ENCODE assay signal across 8 cellular contexts in the genomic region with DNA sequence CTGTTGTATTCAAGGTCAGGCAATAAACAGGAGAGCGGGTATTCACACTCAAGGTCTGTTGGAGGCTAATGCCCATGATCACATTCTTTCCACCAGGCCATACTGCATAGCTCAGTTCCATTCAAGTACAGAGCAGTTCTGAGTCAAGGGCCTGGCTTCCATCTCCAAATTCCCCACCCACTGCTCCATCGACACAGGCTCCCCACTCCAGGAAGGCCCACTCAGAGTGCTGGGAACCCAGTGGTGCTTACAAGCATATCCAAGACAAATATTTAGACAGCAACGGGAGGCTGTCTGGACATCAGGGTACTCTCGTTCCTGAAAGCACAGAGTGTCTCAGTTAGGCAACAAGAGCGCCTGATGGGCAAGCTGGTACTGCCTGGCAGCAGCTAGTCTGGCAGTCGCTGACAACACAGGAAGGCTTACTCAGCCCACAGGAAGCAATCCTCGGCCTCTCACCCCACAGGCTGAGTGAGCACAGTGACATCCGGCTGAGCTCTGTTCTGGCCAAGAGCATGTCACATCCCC. TPM values are rescaled to one million over a fixed set of nuclear protein-coding genes. Genes with fewer than 3 reads are reported as not detected.
A peak's percentile ranks its signal among the peaks of the same experiment; 100 is the strongest.
DNase-seq lines count a peak whose midpoint lies in the region; ATAC-seq, FAIRE-seq and TF ChIP-seq lines count a peak whose summit lies in the region.

No MANE protein-coding gene starts in this region.

- peaks cover 1% of the 10 kb centered on the region for H3K9me3 Mint-ChIP-seq in glutamatergic neuron (ENCODE audit: unreplicated experiment)

- FAIRE-seq in HTR-8/SVneo (lab: Jason Lieb, UNC), result no peak

- TF ChIP-seq CTCF in VCaP (conservative IDR thresholded peaks at IDR 0.05) (no peak), kidney epithelial cell (IDR thresholded peaks at IDR 0.05; ENCODE audit: insufficient read depth, low read length, poor library complexity, severe bottlenecking) (peak; percentile 20), glutamatergic neuron (IDR thresholded peaks at IDR 0.05; ENCODE audit: partially characterized antibody, unreplicated experiment) (no peak)

- H3K4me3 Mint-ChIP-seq in glutamatergic neuron (ENCODE audit: unreplicated experiment), result no peak overlapping the region

- no peaks in the 10 kb centered on the region for H3K4me1 Mint-ChIP-seq in glutamatergic neuron (ENCODE audit: low read depth, unreplicated experiment)

- H3K27ac ChIP-seq in VCaP, result peak overlapping the region; percentile 67

- peaks cover 3% of the 10 kb centered on the region for H3K27me3 Mint-ChIP-seq in glutamatergic neuron (ENCODE audit: unreplicated experiment)

- H3K36me3 ChIP-seq in kidney epithelial cell (ENCODE audit: control insufficient read depth, insufficient read depth, low read length), result no peaks in the 10 kb centered on the region

- no peak overlapping the region for H3K4me3 ChIP-seq in kidney epithelial cell (ENCODE audit: low read depth, low read length)

- no peak for ATAC-seq in HG03025 (IDR thresholded peaks at IDR 0.05; ENCODE audit: low FRiP score, unreplicated experiment)

- in situ Hi-C loops in Caki2 (cut with HindIII; ENCODE audit: low pct_unique_long_range_greater_than_20kb, low sequenced_read_pairs), result no loop called here

- DNase-seq in Caki2 (ENCODE audit: low read depth) (peak; percentile 89), HTR-8/SVneo (ENCODE audit: insufficient read length, low spot score) (peak; percentile 79), brain pericyte (ENCODE audit: low read depth, low spot score) (peak; percentile 96), kidney epithelial cell (ENCODE audit: low read depth) (peak; percentile 79), glutamatergic neuron (no peak)
- peak; percentile 29 to 44 for DNase-seq in stimulated activated CD4-positive, alpha-beta T cell treated with anti-CD3 and anti-CD28 coated beads, Interleukin-1b, Interleukin-23, amount 100 ng/mL, for 1 hour (ENCODE audit: low read depth in 2 of 2)

- H3K27me3 ChIP-seq in kidney epithelial cell (ENCODE audit: control insufficient read depth, insufficient read depth, low read length), result no peaks in the 10 kb centered on the region

- H3K36me3 Mint-ChIP-seq in glutamatergic neuron (ENCODE audit: unreplicated experiment), result no peaks in the 10 kb centered on the region

- H3K27ac Mint-ChIP-seq in glutamatergic neuron (ENCODE audit: unreplicated experiment), result no peak overlapping the region

RNA-seq across cellular contexts. Expression of a gene that starts 40.9 kb away (rescaled TPM):
- total RNA-seq in Caki2 (2014; rRNA removed; shearing (Covaris generic); ENCODE audit: low replicate concordance), result 75.3 and 76.0 TPM in 2 replicates
- total RNA-seq in kidney epithelial cell, result 13.8 and 14.1 TPM in 2 replicates
- total RNA-seq in glutamatergic neuron (ENCODE audit: unreplicated experiment), result 16.5 TPM

RNA-seq across cellular contexts. Expression of a gene that starts 42.3 kb away (rescaled TPM):
- total RNA-seq in Caki2 (2014; rRNA removed; shearing (Covaris generic); ENCODE audit: low replicate concordance), result 42.1 and 83.6 TPM in 2 replicates
- total RNA-seq in kidney epithelial cell (25.8 and 35.2 TPM in 2 replicates), glutamatergic neuron (ENCODE audit: unreplicated experiment) (93.3 TPM)
